Comparison of ENCODE assay signal across 23 cellular contexts in genomic region chr2:12033494-12033893, GRCh38.
A peak's percentile ranks its signal among the peaks of the same experiment; 100 is the strongest.
DNase-seq lines count a peak whose midpoint lies in the region; ATAC-seq, FAIRE-seq and TF ChIP-seq lines count a peak whose summit lies in the region.
"Had no signal": no experiment of that assay in that cellular context is flagged by ENCODE, and none has a peak within 500 bp of the region (broad histone marks: within the 10 kb centered on the region; RNA-seq: fewer than 3 reads in every experiment).

No MANE protein-coding gene starts in this region.

- no peak overlapping the region for H3K23ac ChIP-seq in mesenchymal stem cell (ENCODE audit: low read length in 2 of 2)

- no peak overlapping the region for H3K4me3 ChIP-seq in mammary epithelial cell (replicated peaks in 1 of 3; ENCODE audit: insufficient read depth in 1 of 3, low read depth in 2 of 3, low read length in 3 of 3)
- H3K4me3 ChIP-seq in PC-9: no peak overlapping the region
- H3K4me3 ChIP-seq in mesenchymal stem cell (ENCODE audit: insufficient read depth in 1 of 2, low read depth in 1 of 2, low read length in 2 of 2): no peak overlapping the region
- H3K4me3 ChIP-seq in tibial artery: no peak overlapping the region

- FAIRE-seq in GM19239 (lab: Jason Lieb, UNC): no peak
- FAIRE-seq: H54 had no signal

- WGBS in mammary epithelial cell (ENCODE audit: low coverage, missing lambda C conversion rate): 97% methylated on average over 6 of the region's 6 CpGs
- 96% methylated on average over 6 of the region's 6 CpGs for WGBS in mesenchymal stem cell

- H3K27me3 ChIP-seq in mammary epithelial cell (ENCODE audit: insufficient read depth, low read length) (no peaks in the 10 kb centered on the region), PC-9 (ENCODE audit: insufficient read depth, low read depth) (no peaks in the 10 kb centered on the region), mesenchymal stem cell (ENCODE audit: control insufficient read depth in 1 of 2, insufficient read depth in 1 of 2, low read length in 2 of 2) (no peaks in the 10 kb centered on the region), tibial artery (no peaks in the 10 kb centered on the region)
- H3K27me3 ChIP-seq: BE2C had no signal

- dilution Hi-C loops in mammary epithelial cell (cut with HindIII; ENCODE audit: low sequenced_read_pairs): no loop called here

- H2AK5ac ChIP-seq in mesenchymal stem cell (ENCODE audit: low read length, severe bottlenecking): peak overlapping the region; percentile 65

- no peaks in the 10 kb centered on the region for H3K9me3 Mint-ChIP-seq in MCF 10A (ENCODE audit: unreplicated experiment)
- H3K9me3 Mint-ChIP-seq: CD4-positive, alpha-beta memory T cell had no signal

- H3K36me3 ChIP-seq in mammary epithelial cell (ENCODE audit: insufficient read depth, low read length) (no peaks in the 10 kb centered on the region), PC-9 (ENCODE audit: low read depth) (no peaks in the 10 kb centered on the region), mesenchymal stem cell (ENCODE audit: control insufficient read depth in 1 of 2, insufficient read depth in 2 of 2, low read depth in 1 of 2, low read length in 2 of 2) (no peaks in the 10 kb centered on the region), tibial artery (no peaks in the 10 kb centered on the region)
- H3K36me3 ChIP-seq: BE2C had no signal

- peaks cover 6% of the 10 kb centered on the region for H3K4me1 Mint-ChIP-seq in MCF 10A (ENCODE audit: insufficient read depth, unreplicated experiment)

- no peak overlapping the region for H2AFZ ChIP-seq in mammary epithelial cell (ENCODE audit: low read depth, low read length)
- H2AFZ ChIP-seq in PC-9: no peak overlapping the region
- no peak overlapping the region for H2AFZ ChIP-seq in mesenchymal stem cell (ENCODE audit: low read depth, low read length)

- no peaks in the 10 kb centered on the region for H3K9me3 ChIP-seq in mammary epithelial cell (replicated peaks; ENCODE audit: insufficient read depth, low read length)
- peaks cover 19% of the 10 kb centered on the region for H3K9me3 ChIP-seq in PC-9 (ENCODE audit: insufficient read depth, low read depth)
- H3K9me3 ChIP-seq in mesenchymal stem cell (ENCODE audit: control insufficient read depth, low read length): peaks cover 4% of the 10 kb centered on the region
- no peaks in the 10 kb centered on the region for H3K9me3 ChIP-seq in tibial artery
- H3K9me3 ChIP-seq: BE2C had no signal

- H3K9me2 ChIP-seq in PC-9 (ENCODE audit: insufficient read depth): no peaks in the 10 kb centered on the region

- H3K79me2 ChIP-seq in mammary epithelial cell (ENCODE audit: insufficient read depth, low read length) (no peaks in the 10 kb centered on the region), PC-9 (ENCODE audit: low read depth) (no peaks in the 10 kb centered on the region)

- DNase-seq in MCF 10A (ENCODE audit: unreplicated experiment) (no peak), mammary epithelial cell (no peak), PC-9 (no peak), mesenchymal stem cell (no peak), GM19239 (ENCODE audit: insufficient read length, low spot score) (no peak), iPS-NIHi7 (ENCODE audit: extremely low spot score) (no peak), tibial artery (no peak)
- DNase-seq: 8988T; BE2C; CD4-positive, alpha-beta memory T cell; HFFc6; Kasumi-1; MM.1S; NCI-H1092 treated with DMSO at 0.1 percent for 48 hours; NCI-H146; NCI-H2029 treated with DMSO at 0.1 percent for 48 hours; NCI-H2171; NCI-H526 had no signal

- BruUV-seq in MCF 10A (replicated peaks; lab: Mats Ljungman, UMichigan) (no TSS peak), mammary epithelial cell (replicated peaks; lab: Mats Ljungman, UMichigan) (no TSS peak), PC-9 (replicated peaks; lab: Mats Ljungman, UMichigan) (no TSS peak)

- no peak overlapping the region for H4K8ac ChIP-seq in mesenchymal stem cell (ENCODE audit: low read length)

- POLR2A ChIA-PET in MCF 10A (lab: Yijun Ruan, JAX): no interaction called here
- POLR2A ChIA-PET in PC-9 (lab: Charles Lee; ENCODE audit: unreplicated experiment): no interaction called here

- no peak for ATAC-seq in HG03097 (IDR thresholded peaks at IDR 0.05; ENCODE audit: low FRiP score, unreplicated experiment)
- ATAC-seq: Panc1 had no signal

- peak overlapping the region; percentile 50 for H2BK5ac ChIP-seq in mesenchymal stem cell (ENCODE audit: low read depth, low read length, poor library complexity, severe bottlenecking)

- H3K9ac ChIP-seq in mammary epithelial cell (ENCODE audit: insufficient read depth, low read length) (no peak overlapping the region), mesenchymal stem cell (ENCODE audit: low read length) (no peak overlapping the region)

- H3K14ac ChIP-seq in mesenchymal stem cell (ENCODE audit: low read length in 2 of 2): peak overlapping the region in 1 of 2 experiments; percentile 39

- CTCF ChIA-PET in MCF 10A (lab: Yijun Ruan, JAX) (no interaction called here), mammary epithelial cell (lab: Charles Lee; ENCODE audit: low non-redundant PET) (no interaction called here), PC-9 (lab: Charles Lee) (no interaction called here)

- no peaks in the 10 kb centered on the region for H4K20me1 ChIP-seq in mammary epithelial cell (ENCODE audit: insufficient read depth, low read length)
- no peaks in the 10 kb centered on the region for H4K20me1 ChIP-seq in PC-9 (ENCODE audit: insufficient read depth)

- TF ChIP-seq CTCF in MCF 10A (IDR thresholded peaks at IDR 0.05; ENCODE audit: unreplicated experiment) (no peak), mammary epithelial cell (conservative IDR thresholded peaks at IDR 0.05 in 1 of 2, IDR thresholded peaks at IDR 0.05 in 1 of 2; ENCODE audit: extremely low read depth in 1 of 2, insufficient read depth in 1 of 2, low read depth in 1 of 2, low read length in 2 of 2) (no peak), PC-9 (conservative IDR thresholded peaks at IDR 0.05) (no peak), tibial artery (IDR thresholded peaks at IDR 0.05) (no peak)

- H3K27me3 Mint-ChIP-seq in MCF 10A (ENCODE audit: insufficient read depth, unreplicated experiment): no peaks in the 10 kb centered on the region

- intact Hi-C loops in MCF 10A (cut with micrococcal nuclease): no loop called here
- intact Hi-C loops in mammary epithelial cell (cut with micrococcal nuclease): no loop called here
- intact Hi-C loops in PC-9 (cut with micrococcal nuclease; ENCODE audit: unreplicated experiment): loop anchor here (10.0 kb wide), 1 partner anchor 169 kb away; no protein-coding TSS in a partner anchor
- intact Hi-C loops in tibial artery (cut with DNase I; ENCODE audit: low total_unique reads): no loop called here

- no peak overlapping the region for H4K91ac ChIP-seq in mesenchymal stem cell (ENCODE audit: low read length)

- H3K79me1 ChIP-seq in mesenchymal stem cell (replicated peaks; ENCODE audit: low read length, poor library complexity, severe bottlenecking): no peaks in the 10 kb centered on the region

- H2BK12ac ChIP-seq in mesenchymal stem cell (ENCODE audit: low read length in 2 of 2): peak overlapping the region; percentile 71 to 96

- no peak overlapping the region for H3K4me2 ChIP-seq in mammary epithelial cell (ENCODE audit: insufficient read depth, low read depth, low read length)
- peak overlapping the region; percentile 14; the same call in 1 of the 2 replicates for H3K4me2 ChIP-seq in PC-9
- H3K4me2 ChIP-seq in mesenchymal stem cell (ENCODE audit: low read length, poor library complexity, severe bottlenecking): no peak overlapping the region

- H3K4ac ChIP-seq in mesenchymal stem cell (ENCODE audit: low read depth in 1 of 2, low read length in 2 of 2): peak overlapping the region in 1 of 2 experiments; percentile 58

- H3K27ac ChIP-seq in mammary epithelial cell (ENCODE audit: insufficient read depth, low read depth, low read length) (no peak overlapping the region), PC-9 (peak overlapping the region; percentile 17; the same call in 1 of the 2 replicates), mesenchymal stem cell (ENCODE audit: low read length, poor library complexity, severe bottlenecking) (no peak overlapping the region), tibial artery (no peak overlapping the region)
- H3K27ac ChIP-seq: HL-60 had no signal

- peak overlapping the region; percentile 42 for H2BK120ac ChIP-seq in mesenchymal stem cell (ENCODE audit: low read depth, low read length)

- in situ Hi-C loops in mammary epithelial cell (cut with MboI; ENCODE audit: low sequenced_read_pairs in 2 of 2): no loop called here

- H3F3A ChIP-seq in PC-9 (ENCODE audit: insufficient read depth, low read depth): no peaks in the 10 kb centered on the region

- H3K4me1 ChIP-seq in mammary epithelial cell (ENCODE audit: insufficient read depth, low read length) (no peaks in the 10 kb centered on the region), PC-9 (replicated peaks; ENCODE audit: insufficient read depth) (peaks cover 19% of the 10 kb centered on the region), mesenchymal stem cell (ENCODE audit: control insufficient read depth, insufficient read depth, low read depth, low read length) (peaks cover 9% of the 10 kb centered on the region), tibial artery (no peaks in the 10 kb centered on the region)
- H3K4me1 ChIP-seq: BE2C had no signal

- no peak overlapping the region for H3K4me3 Mint-ChIP-seq in MCF 10A (ENCODE audit: unreplicated experiment)
- H3K4me3 Mint-ChIP-seq: CD4-positive, alpha-beta memory T cell; HFFc6 had no signal

- peak overlapping the region; percentile 34 to 65 for H3K18ac ChIP-seq in mesenchymal stem cell (ENCODE audit: low read depth in 1 of 2, low read length in 2 of 2)

- no peaks in the 10 kb centered on the region for H3K36me3 Mint-ChIP-seq in MCF 10A (ENCODE audit: insufficient read depth, unreplicated experiment)
- H3K36me3 Mint-ChIP-seq: CD4-positive, alpha-beta memory T cell; IgD-negative memory B cell had no signal

- H2BK15ac ChIP-seq in mesenchymal stem cell (ENCODE audit: low read depth, poor library complexity, severe bottlenecking): no peak overlapping the region

- peak overlapping the region; percentile 82 for H3K27ac Mint-ChIP-seq in MCF 10A (ENCODE audit: low read depth, unreplicated experiment)
